Comparison of ENCODE assay signal across 1 cellular context in genomic region chr12:48873534-48873933, GRCh38. TPM values are rescaled to one million over a fixed set of nuclear protein-coding genes. Genes with fewer than 3 reads are reported as not detected.
"Had no signal": no experiment of that assay in that cellular context is flagged by ENCODE, and none has a peak within 500 bp of the region (broad histone marks: within the 10 kb centered on the region; RNA-seq: fewer than 3 reads in every experiment).

No MANE protein-coding gene starts in this region.

RNA-seq across cellular contexts. Expression of gene RND1, which starts 7.9 kb away (rescaled TPM):
- total RNA-seq: myocyte had no signal
